In genomic region chr10:128506423-128506822, GRCh38 we compare ENCODE assay signal across 27 cellular contexts.
"Had no signal": no experiment of that assay in that cellular context is flagged by ENCODE, and none has a peak within 500 bp of the region (broad histone marks: within the 10 kb centered on the region; RNA-seq: fewer than 3 reads in every experiment).

No MANE protein-coding gene starts in this region.

- H3K4me3 ChIP-seq: colonic mucosa, coronary artery, dorsolateral prefrontal cortex, esophagus muscularis mucosa, esophagus squamous epithelium, gastrocnemius medialis, gastroesophageal sphincter, heart left ventricle, heart right ventricle had no signal

- H3K4me1 ChIP-seq: colonic mucosa, esophagus muscularis mucosa, esophagus squamous epithelium, foreskin keratinocyte, gastrocnemius medialis, gastroesophageal sphincter, heart left ventricle, heart right ventricle had no signal

- FAIRE-seq: colon, endometrium, endothelial cell of umbilical vein, frontal cortex had no signal

- H3K9me3 ChIP-seq: colonic mucosa, esophagus muscularis mucosa, esophagus squamous epithelium, gastrocnemius medialis, gastroesophageal sphincter, heart left ventricle, heart right ventricle had no signal

- ATAC-seq: effector memory CD8-positive, alpha-beta T cell; esophagus mucosa; foreskin keratinocyte; gastrocnemius medialis; gastroesophageal sphincter; heart left ventricle; heart right ventricle had no signal

- DNase-seq: colonic mucosa; dermis blood vessel endothelial cell; dorsolateral prefrontal cortex; effector CD4-positive, alpha-beta T cell; effector CD8-positive, alpha-beta T cell; effector memory CD4-positive, alpha-beta T cell; effector memory CD8-positive, alpha-beta T cell; endodermal cell; erythroblast; esophagus squamous epithelium; foreskin fibroblast; foreskin keratinocyte; foreskin melanocyte; gastrocnemius medialis; glutamatergic neuron; head of caudate nucleus; heart left ventricle; heart right ventricle had no signal

- H3K27ac ChIP-seq: colonic mucosa, coronary artery, dorsolateral prefrontal cortex, epithelial cell of prostate, esophagus muscularis mucosa, esophagus squamous epithelium, foreskin keratinocyte, gastrocnemius medialis, gastroesophageal sphincter, heart left ventricle, heart right ventricle had no signal

- H3K27me3 ChIP-seq: colonic mucosa, esophagus squamous epithelium, foreskin keratinocyte, gastrocnemius medialis had no signal

- H3K36me3 ChIP-seq: colonic mucosa, esophagus muscularis mucosa, esophagus squamous epithelium, gastrocnemius medialis, gastroesophageal sphincter, heart left ventricle, heart right ventricle had no signal
